In the genomic region with DNA sequence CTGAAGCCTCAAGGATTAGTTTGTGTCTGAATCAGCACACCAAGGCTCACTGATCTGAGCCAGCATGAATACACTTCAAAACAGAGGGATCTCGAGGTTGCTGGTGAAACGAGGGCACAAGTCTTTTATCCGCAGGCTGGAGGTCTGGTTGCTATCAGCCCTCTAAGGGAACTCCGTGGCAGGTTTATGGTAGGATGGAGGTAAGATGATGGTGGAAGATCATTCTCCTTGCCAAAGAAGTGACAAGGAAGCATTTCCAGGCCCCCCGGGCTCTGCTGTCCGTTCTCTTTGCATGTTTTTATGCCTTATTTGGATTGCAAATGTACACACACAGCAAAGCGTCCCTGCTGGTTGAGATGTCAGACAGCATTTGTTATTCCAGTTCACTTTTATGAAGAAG, we compare ENCODE assay signal across 20 cellular contexts.
A peak's percentile ranks its signal among the peaks of the same experiment; 100 is the strongest.
DNase-seq lines count a peak whose midpoint lies in the region; ATAC-seq, FAIRE-seq and TF ChIP-seq lines count a peak whose summit lies in the region.
"Had no signal": no experiment of that assay in that cellular context is flagged by ENCODE, and none has a peak within 500 bp of the region (broad histone marks: within the 10 kb centered on the region; RNA-seq: fewer than 3 reads in every experiment).

No MANE protein-coding gene starts in this region.

- no peak overlapping the region for H3K9ac ChIP-seq in mesenchymal stem cell (ENCODE audit: low read length)

- no peak overlapping the region for H2BK120ac ChIP-seq in mesenchymal stem cell (ENCODE audit: low read depth, low read length)

- H3K79me1 ChIP-seq in mesenchymal stem cell (replicated peaks; ENCODE audit: low read length, poor library complexity, severe bottlenecking): no peaks in the 10 kb centered on the region

- H3K23ac ChIP-seq in mesenchymal stem cell (ENCODE audit: low read length in 2 of 2): no peak overlapping the region

- DNase-seq in EH (ENCODE audit: low read depth): peak; percentile 10
- peak; percentile 45 for DNase-seq in astrocyte of the hippocampus (ENCODE audit: low read depth, low spot score)
- DNase-seq in mesenchymal stem cell: peak; percentile 39
- no peak for DNase-seq in pancreas
- DNase-seq in foreskin keratinocyte: no peak
- DNase-seq in HPDE6-E6E7 (ENCODE audit: extremely low spot score): no peak
- DNase-seq: CD8-positive, alpha-beta T cell; DMS 273 treated with DMSO at 0.1 percent for 48 hours; EL; KG1; MG63; NCI-H1105 treated with DMSO at 0.1 percent for 48 hours; NCI-H187; NCI-H446; NCI-H774 had no signal

- H2AK5ac ChIP-seq in mesenchymal stem cell (ENCODE audit: low read length, severe bottlenecking): no peak overlapping the region

- no peak overlapping the region for H3K4me3 ChIP-seq in mesenchymal stem cell (ENCODE audit: insufficient read depth in 1 of 2, low read depth in 1 of 2, low read length in 2 of 2)
- H3K4me3 ChIP-seq in pancreas: no peak overlapping the region
- H3K4me3 ChIP-seq: MG63 had no signal

- H4K91ac ChIP-seq in mesenchymal stem cell (ENCODE audit: low read length): no peak overlapping the region

- H2BK5ac ChIP-seq in mesenchymal stem cell (ENCODE audit: low read depth, low read length, poor library complexity, severe bottlenecking): no peak overlapping the region

- no peak overlapping the region for H4K8ac ChIP-seq in mesenchymal stem cell (ENCODE audit: low read length)

- no peak overlapping the region for H3K4ac ChIP-seq in mesenchymal stem cell (ENCODE audit: low read depth in 1 of 2, low read length in 2 of 2)

- ATAC-seq in pancreas (no peak), foreskin keratinocyte (no peak), HG02623 (IDR thresholded peaks at IDR 0.05; ENCODE audit: unreplicated experiment) (no peak), GM18909 (IDR thresholded peaks at IDR 0.05; ENCODE audit: poor library complexity, unreplicated experiment) (no peak)
- ATAC-seq: CD8-positive, alpha-beta T cell had no signal

- no peak overlapping the region for H3K27ac ChIP-seq in mesenchymal stem cell (ENCODE audit: low read length, poor library complexity, severe bottlenecking)
- H3K27ac ChIP-seq in pancreas: no peak overlapping the region
- H3K27ac ChIP-seq in foreskin keratinocyte: no peak overlapping the region
- H3K27ac ChIP-seq: 22Rv1 had no signal

- FAIRE-seq in pancreas (lab: Jason Lieb, UNC): peak; percentile 37
- FAIRE-seq: GM18507, H54 had no signal

- H2BK12ac ChIP-seq in mesenchymal stem cell (ENCODE audit: low read length in 2 of 2): no peak overlapping the region

- peak overlapping the region in 1 of 2 experiments; percentile 77 for H3K18ac ChIP-seq in mesenchymal stem cell (ENCODE audit: low read depth in 1 of 2, low read length in 2 of 2)

- WGBS in mesenchymal stem cell: 14% methylated on average over 7 of the region's 7 CpGs
- WGBS in pancreas, 2 donors: 64% methylated on average over 7 of the region's 7 CpGs

- intact Hi-C loops in pancreas (cut with DNase I): no loop called here

- peaks cover 4% of the 10 kb centered on the region for H3K4me1 ChIP-seq in mesenchymal stem cell (ENCODE audit: control insufficient read depth, insufficient read depth, low read depth, low read length)
- H3K4me1 ChIP-seq in pancreas: no peaks in the 10 kb centered on the region
- H3K4me1 ChIP-seq in foreskin keratinocyte: no peaks in the 10 kb centered on the region

- H3K4me2 ChIP-seq in mesenchymal stem cell (ENCODE audit: low read length, poor library complexity, severe bottlenecking): no peak overlapping the region

- no peak for TF ChIP-seq CTCF in pancreas (IDR thresholded peaks at IDR 0.05)
- TF ChIP-seq CTCF in foreskin keratinocyte (conservative IDR thresholded peaks at IDR 0.05): no peak

- H2AFZ ChIP-seq in mesenchymal stem cell (ENCODE audit: low read depth, low read length): peak overlapping the region; percentile 51

- H3K14ac ChIP-seq in mesenchymal stem cell (ENCODE audit: low read length in 2 of 2): no peak overlapping the region

- H3K27me3 ChIP-seq in mesenchymal stem cell (ENCODE audit: control insufficient read depth in 1 of 2, insufficient read depth in 1 of 2, low read length in 2 of 2) (no peaks in the 10 kb centered on the region), pancreas (no peaks in the 10 kb centered on the region), foreskin keratinocyte (peaks cover 7% of the 10 kb centered on the region)
- H3K27me3 ChIP-seq: MG63 had no signal

- no peak overlapping the region for H2BK15ac ChIP-seq in mesenchymal stem cell (ENCODE audit: low read depth, poor library complexity, severe bottlenecking)

- H3K36me3 ChIP-seq in mesenchymal stem cell (ENCODE audit: control insufficient read depth in 1 of 2, insufficient read depth in 2 of 2, low read depth in 1 of 2, low read length in 2 of 2) (no peaks in the 10 kb centered on the region), pancreas (no peaks in the 10 kb centered on the region)
- H3K36me3 ChIP-seq: MG63 had no signal

- no peaks in the 10 kb centered on the region for H3K9me3 ChIP-seq in mesenchymal stem cell (ENCODE audit: control insufficient read depth, low read length)
- H3K9me3 ChIP-seq in pancreas: no peaks in the 10 kb centered on the region
- H3K9me3 ChIP-seq: MG63 had no signal

Comparison
In these comparisons a context has a peak if more than half of its experiments do, and no peak if none do; other contexts are left out.
1. DNase-seq: peak in EH (single experiment), astrocyte of the hippocampus (single experiment) and mesenchymal stem cell (single experiment); none in pancreas (0 of 6), foreskin keratinocyte (0 of 2) and HPDE6-E6E7 (single experiment).